In the genomic region with DNA sequence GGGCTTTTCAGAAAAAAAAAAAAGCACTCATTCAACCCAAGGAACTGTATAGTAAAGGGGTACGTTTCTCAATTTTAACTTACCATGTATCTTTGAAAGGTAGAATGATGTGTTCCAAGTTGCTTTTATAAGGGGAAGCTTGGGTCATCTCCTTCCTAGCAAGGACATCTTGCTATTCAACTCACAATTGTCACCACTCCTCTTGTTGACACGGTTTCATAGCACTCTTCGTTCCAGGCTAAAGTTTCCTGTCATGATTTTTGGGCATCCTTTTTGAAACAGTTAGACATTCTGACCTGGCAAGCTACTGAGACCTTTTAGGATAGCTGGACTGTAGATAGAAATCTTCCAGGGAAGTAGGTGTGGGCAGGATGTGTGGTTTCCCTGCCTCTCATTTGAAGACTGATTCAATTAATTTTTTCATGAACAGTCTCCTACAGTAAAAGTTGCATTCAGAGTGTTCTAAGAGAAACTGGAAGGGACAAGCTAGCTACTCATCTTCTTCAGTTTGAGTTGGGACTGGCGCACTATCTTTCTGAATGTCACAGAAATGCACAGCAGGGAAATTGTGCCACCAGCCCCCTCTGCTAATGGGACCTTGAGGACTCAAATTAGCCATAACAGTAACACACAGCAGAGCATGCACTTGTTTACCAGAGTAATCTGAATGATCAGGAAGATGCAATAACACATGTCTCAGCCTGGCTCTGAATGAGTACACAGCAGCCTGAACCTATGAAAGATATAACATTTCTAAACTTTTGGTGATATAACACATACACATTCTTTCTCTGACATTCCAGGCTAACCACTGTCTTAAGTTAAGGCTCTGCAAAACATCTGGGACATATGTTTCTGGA, we compare ENCODE assay signal across 14 cellular contexts. TPM values are rescaled to one million over a fixed set of nuclear protein-coding genes. Genes with fewer than 3 reads are reported as not detected.
DNase-seq lines count a peak whose midpoint lies in the region; ATAC-seq and TF ChIP-seq lines count a peak whose summit lies in the region.
"Had no signal": no experiment of that assay in that cellular context is flagged by ENCODE, and none has a peak within 500 bp of the region (broad histone marks: within the 10 kb centered on the region; RNA-seq: fewer than 3 reads in every experiment).

No MANE protein-coding gene starts in this region.

- H3K9ac ChIP-seq in GM23248 (no peak overlapping the region), liver (ENCODE audit: low read depth in 1 of 2, low read length in 2 of 2) (no peak overlapping the region), smooth muscle cell (ENCODE audit: low read depth) (peak overlapping the region; percentile 38)

- H3K27me3 Mint-ChIP-seq in endothelial cell (ENCODE audit: unreplicated experiment), result peaks cover 1% of the 10 kb centered on the region
- H3K27me3 Mint-ChIP-seq: CD4-positive, alpha-beta T cell had no signal

- DNase-seq in GM23248 (peak; percentile 52), endothelial cell (ENCODE audit: low spot score) (no peak), smooth muscle cell (lab: John Stamatoyannopoulos, UW; ENCODE audit: unreplicated experiment) (no peak), cerebellar nuclear complex (lab: John Stamatoyannopoulos, UW) (no peak), DMS153 (lab: John Stamatoyannopoulos, UW) (no peak)
- DNase-seq in stimulated activated CD4-positive, alpha-beta T cell treated with anti-CD3 and anti-CD28 coated beads, Interleukin-4, amount 100 ng/mL, for 24 hours, result no peak
- DNase-seq: CD4-positive, alpha-beta T cell; endodermal cell; natural killer cell; NCI-H1048; NCI-H510A treated with DMSO at 0.1 percent for 48 hours; stimulated activated CD4-positive, alpha-beta T cell treated with anti-CD3 and anti-CD28 coated beads, Interleukin-15, amount 100 ng/mL, for 24 hours had no signal

- H3K27me3 ChIP-seq in GM23248 (replicated peaks; ENCODE audit: insufficient read depth), result no peaks in the 10 kb centered on the region
- no peaks in the 10 kb centered on the region for H3K27me3 ChIP-seq in liver (ENCODE audit: control insufficient read depth in 4 of 4, insufficient read depth in 4 of 4, low read length in 3 of 4)
- H3K27me3 ChIP-seq in smooth muscle cell (ENCODE audit: low read depth), result no peaks in the 10 kb centered on the region

- H4K20me1 ChIP-seq in GM23248 (ENCODE audit: insufficient read depth) (no peaks in the 10 kb centered on the region), smooth muscle cell (ENCODE audit: low read depth) (no peaks in the 10 kb centered on the region)

- peak overlapping the region; percentile 87 for H3K27ac Mint-ChIP-seq in endothelial cell (ENCODE audit: unreplicated experiment)
- H3K27ac Mint-ChIP-seq: CD4-positive, alpha-beta T cell; endodermal cell; natural killer cell had no signal

- H3K36me3 ChIP-seq in GM23248 (ENCODE audit: low read depth) (no peaks in the 10 kb centered on the region), liver (ENCODE audit: control insufficient read depth in 4 of 4, insufficient read depth in 3 of 4, low read depth in 1 of 4, low read length in 3 of 4) (no peaks in the 10 kb centered on the region), smooth muscle cell (ENCODE audit: low read depth) (no peaks in the 10 kb centered on the region)

- peaks cover 31% of the 10 kb centered on the region for H3F3A ChIP-seq in GM23248 (ENCODE audit: insufficient read depth)
- peaks cover 20% of the 10 kb centered on the region for H3F3A ChIP-seq in smooth muscle cell (ENCODE audit: low read depth)

- no peak for ATAC-seq in GM19328 (IDR thresholded peaks at IDR 0.05; ENCODE audit: unreplicated experiment)
- ATAC-seq: natural killer cell had no signal

- no peak for TF ChIP-seq RAD21 in liver (IDR thresholded peaks at IDR 0.05)

- H3K9me3 ChIP-seq in GM23248 (ENCODE audit: low read depth), result no peaks in the 10 kb centered on the region
- H3K9me3 ChIP-seq in liver (ENCODE audit: control insufficient read depth in 4 of 4, low read length in 3 of 4), result no peaks in the 10 kb centered on the region
- no peaks in the 10 kb centered on the region for H3K9me3 ChIP-seq in smooth muscle cell (replicated peaks; ENCODE audit: low read depth)

- H3K9me2 ChIP-seq in GM23248 (ENCODE audit: insufficient read depth), result no peaks in the 10 kb centered on the region

- H3K4me2 ChIP-seq in GM23248 (ENCODE audit: unreplicated experiment), result peak overlapping the region; percentile 20
- peak overlapping the region; percentile 77 for H3K4me2 ChIP-seq in smooth muscle cell

- H3K4me3 Mint-ChIP-seq in endothelial cell (ENCODE audit: unreplicated experiment), result no peak overlapping the region
- H3K4me3 Mint-ChIP-seq: CD4-positive, alpha-beta T cell; endodermal cell; natural killer cell had no signal

- H3K79me2 ChIP-seq in GM23248 (ENCODE audit: insufficient read depth) (no peaks in the 10 kb centered on the region), smooth muscle cell (ENCODE audit: low read depth) (no peaks in the 10 kb centered on the region)

- H3K27ac ChIP-seq in GM23248 (no peak overlapping the region), liver (ENCODE audit: low read depth in 1 of 2, low read length in 2 of 2) (no peak overlapping the region), smooth muscle cell (ENCODE audit: low read depth) (peak overlapping the region; percentile 84)

- no peaks in the 10 kb centered on the region for H3K9me3 Mint-ChIP-seq in endothelial cell (ENCODE audit: unreplicated experiment)
- H3K9me3 Mint-ChIP-seq: CD4-positive, alpha-beta T cell; natural killer cell had no signal

- H3K36me3 Mint-ChIP-seq in endothelial cell (ENCODE audit: low read depth, unreplicated experiment), result no peaks in the 10 kb centered on the region
- H3K36me3 Mint-ChIP-seq: natural killer cell had no signal

- H3K4me3 ChIP-seq in GM23248, result no peak overlapping the region
- H3K4me3 ChIP-seq in liver (ENCODE audit: low read depth in 1 of 3, low read length in 3 of 3), result no peak overlapping the region
- no peak overlapping the region for H3K4me3 ChIP-seq in smooth muscle cell

- H3K4me1 Mint-ChIP-seq in endothelial cell (ENCODE audit: unreplicated experiment), result peaks cover 34% of the 10 kb centered on the region
- H3K4me1 Mint-ChIP-seq: natural killer cell had no signal

- no peak overlapping the region for H2AFZ ChIP-seq in GM23248
- H2AFZ ChIP-seq in smooth muscle cell (ENCODE audit: low read depth), result no peak overlapping the region

- in situ Hi-C loops in GM23248 (cut with MboI), result no loop called here

- H3K4me1 ChIP-seq in GM23248 (ENCODE audit: insufficient read depth) (peaks cover 37% of the 10 kb centered on the region), liver (ENCODE audit: control insufficient read depth in 4 of 4, insufficient read depth in 4 of 4, low read length in 3 of 4) (no peaks in the 10 kb centered on the region), smooth muscle cell (ENCODE audit: low read depth) (peaks cover 34% of the 10 kb centered on the region)

- TF ChIP-seq CTCF in endothelial cell (IDR thresholded peaks at IDR 0.05; ENCODE audit: unreplicated experiment) (no peak), liver (IDR thresholded peaks at IDR 0.05; ENCODE audit: low read depth, low read length, missing input control) (no peak), smooth muscle cell (IDR thresholded peaks at IDR 0.05; ENCODE audit: borderline replicate concordance, insufficient read depth, poor library complexity, severe bottlenecking) (no peak)

- 40 to 43% methylated on average over 4 of the region's 4 CpGs for WGBS in GM23248 (ENCODE audit: low coverage in 1 of 2, low lambda C conversion rate in 2 of 2, missing lambda C conversion rate in 2 of 2), 2 experiments
- 76% methylated on average over 4 of the region's 4 CpGs for WGBS in liver
- 74% methylated on average over 4 of the region's 4 CpGs for WGBS in smooth muscle cell (ENCODE audit: low lambda C conversion rate)

TF ChIP-seq in liver, 16 proteins besides CTCF, POLR2A, EP300 and RAD21:
- TF ChIP-seq NR2F2 (IDR thresholded peaks at IDR 0.05) (peak; percentile 27), HNF4G (IDR thresholded peaks at IDR 0.05) (no peak)
TF ChIP-seq in liver: peak in this region for 1.

RNA-seq across cellular contexts. Expression of gene CNN3, which starts 53.4 kb away (rescaled TPM):
- total RNA-seq in GM23248 (2014; rRNA removed; shearing (Covaris generic)), result 200 and 213 TPM in 2 replicates
- polyA plus RNA-seq in GM23248 (2016; fragmentation: Nextera tagmentation; extraction: Ambion mirVana), result 359 and 365 TPM in 2 replicates
- 596 TPM for total RNA-seq in endothelial cell (ENCODE audit: unreplicated experiment)
- 10 to 100 TPM; 43.9 to 87.4 TPM for total RNA-seq in liver
- polyA plus RNA-seq in liver, result 10 to 100 TPM; 66.8 to 72.3 TPM
- 467 and 525 TPM in 2 replicates for total RNA-seq in smooth muscle cell
- polyA plus RNA-seq in smooth muscle cell, result 545 and 633 TPM in 2 replicates
